21 cellular contexts compared by ENCODE assay signal in the genomic region with DNA sequence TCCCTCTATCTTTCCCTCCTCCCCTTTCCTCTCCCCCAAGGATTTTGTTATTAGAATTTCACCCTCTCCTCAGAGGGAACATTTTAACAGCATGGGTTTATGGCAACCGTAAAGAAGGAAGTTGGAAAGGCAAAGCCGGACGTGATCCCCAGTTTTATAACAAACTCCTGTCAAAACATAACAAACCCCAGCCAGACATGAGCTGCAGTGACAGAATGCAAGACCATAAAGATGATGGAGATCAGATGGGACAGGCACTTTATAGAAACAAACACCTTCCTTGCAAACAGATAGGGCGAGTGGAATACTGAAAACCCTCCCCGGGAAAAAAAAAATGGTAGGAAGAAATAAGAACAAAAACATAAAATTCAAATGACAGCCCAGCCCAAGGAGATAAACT.
"Had no signal": no experiment of that assay in that cellular context is flagged by ENCODE, and none has a peak within 500 bp of the region (broad histone marks: within the 10 kb centered on the region; RNA-seq: fewer than 3 reads in every experiment).

No MANE protein-coding gene starts in this region.

- H3K4me3 ChIP-seq: adrenal gland, ascending aorta, gastrocnemius medialis, mucosa of descending colon, neural progenitor cell, spleen, tibial artery had no signal

- H3K4me3 Mint-ChIP-seq: activated CD4-positive, alpha-beta T cell treated with anti-CD3 and anti-CD28 coated beads, Interleukin-2, amount 10 ng/mL, durations not matched to agents 7 days and 5 days; activated CD8-positive, alpha-beta T cell treated with anti-CD3 and anti-CD28 coated beads, Interleukin-2, amount 10 ng/mL, durations not matched to agents 7 days and 5 days; memory B cell; neural progenitor cell had no signal

- H3K27me3 ChIP-seq: adrenal gland, ascending aorta, gastrocnemius medialis, neural progenitor cell, spleen, tibial artery had no signal

- H3K4me2 ChIP-seq: neural progenitor cell had no signal

- H3K9me3 Mint-ChIP-seq: activated CD4-positive, alpha-beta T cell treated with anti-CD3 and anti-CD28 coated beads, Interleukin-2, amount 10 ng/mL, durations not matched to agents 7 days and 5 days had no signal

- H3K4me1 Mint-ChIP-seq: activated CD4-positive, alpha-beta T cell treated with anti-CD3 and anti-CD28 coated beads, Interleukin-2, amount 10 ng/mL, durations not matched to agents 7 days and 5 days; memory B cell had no signal

- H3K36me3 ChIP-seq: adrenal gland, ascending aorta, gastrocnemius medialis, neural progenitor cell, spleen, tibial artery, WERI-Rb-1 had no signal

- H2AFZ ChIP-seq: neural progenitor cell had no signal

- DNase-seq: activated CD4-positive, alpha-beta T cell treated with anti-CD3 and anti-CD28 coated beads, Interleukin-2, amount 10 ng/mL, durations not matched to agents 7 days and 5 days; activated CD4-positive, CD25-positive, alpha-beta regulatory T cell treated with anti-CD3 and anti-CD28 coated beads, Interleukin-2, amount 50 U/mL, for 72 hours; activated CD8-positive, alpha-beta T cell treated with anti-CD3 and anti-CD28 coated beads, Interleukin-2, amount 10 ng/mL, durations not matched to agents 7 days and 5 days; activated gamma-delta T cell treated with Interleukin-2 at 50 U/mL for 16 hours; adrenal gland; central memory CD4-positive, alpha-beta T cell; effector memory CD4-positive, alpha-beta T cell; gastrocnemius medialis; left cardiac atrium; mucosa of descending colon; spleen; stimulated activated CD4-positive, alpha-beta T cell treated with anti-CD3 and anti-CD28 coated beads, Interleukin-4, amount 100 ng/mL, for 4 hours; stimulated activated naive CD8-positive, alpha-beta T cell treated with anti-CD3 and anti-CD28 coated beads, Interleukin-15, Interleukin-2, amounts not matched to agents 100 U/mL and 50 U/mL, for 24 hours; substantia nigra; T-helper 1 cell; tibial artery; WERI-Rb-1 had no signal

- H3K4me1 ChIP-seq: adrenal gland, ascending aorta, gastrocnemius medialis, neural progenitor cell, tibial artery had no signal

- ATAC-seq: activated CD8-positive, alpha-beta T cell treated with anti-CD3 and anti-CD28 coated beads, Interleukin-2, amount 10 ng/mL, durations not matched to agents 7 days and 5 days; activated naive CD4-positive, alpha-beta T cell treated with anti-CD3 and anti-CD28 coated beads, Interleukin-2, amount 50 U/mL, for 72 hours; gastrocnemius medialis; left cardiac atrium; mucosa of descending colon; stimulated activated naive CD8-positive, alpha-beta T cell treated with anti-CD3 and anti-CD28 coated beads, Interleukin-15, Interleukin-2, amounts not matched to agents 100 U/mL and 50 U/mL, for 24 hours had no signal

- H3K36me3 Mint-ChIP-seq: activated naive CD4-positive, alpha-beta T cell treated with anti-CD3 and anti-CD28 coated beads, Interleukin-2, amount 50 U/mL, for 72 hours; memory B cell had no signal

- H3K27ac ChIP-seq: adrenal gland, ascending aorta, gastrocnemius medialis, neural progenitor cell, spleen, tibial artery, WERI-Rb-1 had no signal

- H3K27me3 Mint-ChIP-seq: activated CD4-positive, alpha-beta T cell treated with anti-CD3 and anti-CD28 coated beads, Interleukin-2, amount 10 ng/mL, durations not matched to agents 7 days and 5 days had no signal

- H3K9ac ChIP-seq: neural progenitor cell had no signal

- H3K9me3 ChIP-seq: adrenal gland, gastrocnemius medialis, mucosa of descending colon, tibial artery had no signal

- H3K27ac Mint-ChIP-seq: activated CD4-positive, alpha-beta T cell treated with anti-CD3 and anti-CD28 coated beads, Interleukin-2, amount 10 ng/mL, durations not matched to agents 7 days and 5 days; activated CD8-positive, alpha-beta T cell treated with anti-CD3 and anti-CD28 coated beads, Interleukin-2, amount 10 ng/mL, durations not matched to agents 7 days and 5 days; activated naive CD4-positive, alpha-beta T cell treated with anti-CD3 and anti-CD28 coated beads, Interleukin-2, amount 50 U/mL, for 72 hours; memory B cell; neural progenitor cell had no signal
